In genomic region chr12:25200703-25201102, GRCh38 we compare ENCODE assay signal across 1 cellular context.
TF ChIP-seq lines count a peak whose summit lies in the region.

No MANE protein-coding gene starts in this region.

TF ChIP-seq in SK-N-SH, 30 proteins besides CTCF, POLR2A, EP300 and RAD21 (continued from another document):
- no peak for TF ChIP-seq REST (IDR thresholded peaks at IDR 0.05; ENCODE audit: low read depth, low read length)
- TF ChIP-seq USF1 (IDR thresholded peaks at IDR 0.05; ENCODE audit: borderline replicate concordance, low read depth) = no peak
- no peak for TF ChIP-seq MXI1 (IDR thresholded peaks at IDR 0.05; ENCODE audit: low read depth, low read length)
- TF ChIP-seq, protein P1, sequence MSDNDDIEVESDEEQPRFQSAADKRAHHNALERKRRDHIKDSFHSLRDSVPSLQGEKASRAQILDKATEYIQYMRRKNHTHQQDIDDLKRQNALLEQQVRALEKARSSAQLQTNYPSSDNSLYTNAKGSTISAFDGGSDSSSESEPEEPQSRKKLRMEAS (IDR thresholded peaks at IDR 0.05; ENCODE audit: low read depth) = peak; percentile 40; the same call in 1 of the 2 replicates
- TF ChIP-seq, protein P2, sequence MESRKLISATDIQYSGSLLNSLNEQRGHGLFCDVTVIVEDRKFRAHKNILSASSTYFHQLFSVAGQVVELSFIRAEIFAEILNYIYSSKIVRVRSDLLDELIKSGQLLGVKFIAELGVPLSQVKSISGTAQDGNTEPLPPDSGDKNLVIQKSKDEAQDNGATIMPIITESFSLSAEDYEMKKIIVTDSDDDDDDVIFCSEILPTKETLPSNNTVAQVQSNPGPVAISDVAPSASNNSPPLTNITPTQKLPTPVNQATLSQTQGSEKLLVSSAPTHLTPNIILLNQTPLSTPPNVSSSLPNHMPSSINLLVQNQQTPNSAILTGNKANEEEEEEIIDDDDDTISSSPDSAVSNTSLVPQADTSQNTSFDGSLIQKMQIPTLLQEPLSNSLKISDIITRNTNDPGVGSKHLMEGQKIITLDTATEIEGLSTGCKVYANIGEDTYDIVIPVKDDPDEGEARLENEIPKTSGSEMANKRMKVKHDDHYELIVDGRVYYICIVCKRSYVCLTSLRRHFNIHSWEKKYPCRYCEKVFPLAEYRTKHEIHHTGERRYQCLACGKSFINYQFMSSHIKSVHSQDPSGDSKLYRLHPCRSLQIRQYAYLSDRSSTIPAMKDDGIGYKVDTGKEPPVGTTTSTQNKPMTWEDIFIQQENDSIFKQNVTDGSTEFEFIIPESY (IDR thresholded peaks at IDR 0.05; ENCODE audit: borderline replicate concordance, low read depth) = no peak
- TF ChIP-seq JUND (IDR thresholded peaks at IDR 0.05) = peak; percentile 64
- peak; percentile 61; the same call in 1 of the 2 replicates for TF ChIP-seq FOSL2 (IDR thresholded peaks at IDR 0.05; ENCODE audit: borderline replicate concordance, low read depth)
- no peak for TF ChIP-seq GABPA (IDR thresholded peaks at IDR 0.05; ENCODE audit: low read depth)
- TF ChIP-seq YY1 (IDR thresholded peaks at IDR 0.05; ENCODE audit: low read depth) = 0 out of 2 replicates have a peak, but pooled peaks have one; percentile 52
- no peak for TF ChIP-seq SIN3A (IDR thresholded peaks at IDR 0.05; ENCODE audit: borderline replicate concordance, low read depth, low read length)
- no peak for TF ChIP-seq FOXJ3 (CRISPR knock-in tag; IDR thresholded peaks at IDR 0.05)
- TF ChIP-seq RFX5 (IDR thresholded peaks at IDR 0.05; ENCODE audit: low read length) = no peak
